13 cellular contexts compared by ENCODE assay signal in genomic region chr3:124813541-124813940, GRCh38.
A peak's percentile ranks its signal among the peaks of the same experiment; 100 is the strongest.
DNase-seq lines count a peak whose midpoint lies in the region; ATAC-seq, FAIRE-seq and TF ChIP-seq lines count a peak whose summit lies in the region.
"Had no signal": no experiment of that assay in that cellular context is flagged by ENCODE, and none has a peak within 500 bp of the region (broad histone marks: within the 10 kb centered on the region; RNA-seq: fewer than 3 reads in every experiment).

No MANE protein-coding gene starts in this region.

- no peak overlapping the region for H2BK5ac ChIP-seq in H9 (ENCODE audit: insufficient read length, low read length)

- H3K14ac ChIP-seq in H9 (ENCODE audit: insufficient read depth, low read length), result no peak overlapping the region

- no peak overlapping the region for H4K5ac ChIP-seq in H9 (ENCODE audit: insufficient read length, low read depth, low read length)

- no peak overlapping the region for H3K56ac ChIP-seq in H9 (ENCODE audit: insufficient read length, low read depth, low read length)

- H3T11ph ChIP-seq in H9 (ENCODE audit: low read length), result no peak overlapping the region

- H3K27me3 ChIP-seq in right cardiac atrium (ENCODE audit: control insufficient read depth, insufficient read depth) (no peaks in the 10 kb centered on the region), sigmoid colon (no peaks in the 10 kb centered on the region), H9 (ENCODE audit: insufficient read depth, low read length) (no peaks in the 10 kb centered on the region)

- no peak for TF ChIP-seq CTCF in kidney (IDR thresholded peaks at IDR 0.05; ENCODE audit: borderline replicate concordance, extremely low read depth, insufficient read depth)
- no peak for TF ChIP-seq CTCF in sigmoid colon (IDR thresholded peaks at IDR 0.05)
- no peak for TF ChIP-seq CTCF in GM13977 (IDR thresholded peaks at IDR 0.05; ENCODE audit: extremely low read depth, insufficient read depth, missing control alignments)
- TF ChIP-seq CTCF in H9 (conservative IDR thresholded peaks at IDR 0.05), result no peak

- H3K36me3 Mint-ChIP-seq in H9 (ENCODE audit: insufficient read depth in 1 of 3, low read depth in 3 of 3), result peaks cover 22 to 71% (median 29%) of the 10 kb centered on the region in 3 experiments

- H4K8ac ChIP-seq in H9 (replicated peaks; ENCODE audit: insufficient read length, low read depth, low read length), result no peak overlapping the region

- H3K27ac ChIP-seq in right cardiac atrium (ENCODE audit: low read length), result peak overlapping the region; percentile 93
- H3K27ac ChIP-seq in kidney (ENCODE audit: low read depth in 2 of 2, low read length in 2 of 2), result peak overlapping the region; percentile 61 to 83
- peak overlapping the region; percentile 81 to 90 (median 87) for H3K27ac ChIP-seq in sigmoid colon
- no peak overlapping the region for H3K27ac ChIP-seq in H9 (ENCODE audit: insufficient read length, low read depth, low read length)

- in situ Hi-C loops in GM13977 (cut with MboI; ENCODE audit: low pct_unique_long_range_greater_than_20kb, low sequenced_read_pairs, unreplicated experiment), result no loop called here

- H3K9ac ChIP-seq in kidney (ENCODE audit: low read length in 2 of 2) (no peak overlapping the region), H9 (ENCODE audit: extremely low read depth, insufficient read length, low read length) (no peak overlapping the region)

- no peaks in the 10 kb centered on the region for H3K9me3 ChIP-seq in right cardiac atrium (ENCODE audit: control insufficient read depth, low read length)
- no peaks in the 10 kb centered on the region for H3K9me3 ChIP-seq in kidney (ENCODE audit: control insufficient read depth in 1 of 2, low read length in 2 of 2)
- H3K9me3 ChIP-seq in sigmoid colon, result no peaks in the 10 kb centered on the region
- H3K9me3 ChIP-seq in H9 (ENCODE audit: control insufficient read depth, low read depth, low read length), result no peaks in the 10 kb centered on the region

- H2BK12ac ChIP-seq in H9 (ENCODE audit: insufficient read length, low read depth, low read length), result no peak overlapping the region

- intact Hi-C loops in right cardiac atrium (cut with DNase I) (no loop called here), Right ventricle myocardium superior (cut with DNase I) (no loop called here), kidney (cut with DNase I) (no loop called here), sigmoid colon (cut with DNase I) (no loop called here)

- no peaks in the 10 kb centered on the region for H3K23me2 ChIP-seq in H9 (ENCODE audit: insufficient read length, low read depth, low read length, poor library complexity, severe bottlenecking)

- peaks cover 7 to 13% of the 10 kb centered on the region in 2 donors for H3K36me3 ChIP-seq in kidney (ENCODE audit: control insufficient read depth in 1 of 2, insufficient read depth in 2 of 2, low read length in 2 of 2)
- peaks cover 0 to 30% (median 6%) of the 10 kb centered on the region in 4 donors for H3K36me3 ChIP-seq in sigmoid colon

- H4K20me1 ChIP-seq in H9 (ENCODE audit: control insufficient read depth, insufficient read depth, insufficient read length), result no peaks in the 10 kb centered on the region

- no peak overlapping the region for H3K4me2 ChIP-seq in H9 (ENCODE audit: insufficient read depth, insufficient read length, low read length)

- no peak overlapping the region for H3K4me3 Mint-ChIP-seq in H9
- H3K4me3 Mint-ChIP-seq: activated T-cell treated with anti-CD3 and anti-CD28 coated beads, Interleukin-2, amount 50 U/mL, for 4 hours had no signal

- no peak overlapping the region for H2BK20ac ChIP-seq in H9 (ENCODE audit: low read depth, low read length, poor library complexity, severe bottlenecking)

- no peak for FAIRE-seq in kidney (lab: Jason Lieb, UNC)
- FAIRE-seq: endometrium had no signal

- TF ChIP-seq POLR2A in sigmoid colon (IDR thresholded peaks at IDR 0.05), result no peak

- ATAC-seq in right cardiac atrium (no peak), Right ventricle myocardium superior (ENCODE audit: poor library complexity) (no peak)
- ATAC-seq: activated T-cell treated with anti-CD3 and anti-CD28 coated beads, Interleukin-2, amount 50 U/mL, for 4 hours had no signal

- no peaks in the 10 kb centered on the region for H3K79me1 ChIP-seq in H9 (ENCODE audit: insufficient read depth, low read depth, low read length, poor library complexity, severe bottlenecking)

- H3K23ac ChIP-seq in H9 (ENCODE audit: insufficient read length, low read depth, low read length), result no peak overlapping the region

- no peaks in the 10 kb centered on the region for H3K9me3 Mint-ChIP-seq in H9
- H3K9me3 Mint-ChIP-seq: activated T-cell treated with anti-CD3 and anti-CD28 coated beads, Interleukin-2, amount 50 U/mL, for 4 hours had no signal

- H3K27me3 Mint-ChIP-seq in H9 (ENCODE audit: low read depth), result no peaks in the 10 kb centered on the region
- H3K27me3 Mint-ChIP-seq: type B pancreatic cell had no signal

- H2AK5ac ChIP-seq in H9 (ENCODE audit: insufficient read length, low read length), result no peak overlapping the region

- TF ChIP-seq EP300 in sigmoid colon (IDR thresholded peaks at IDR 0.05), result no peak

- H3K4ac ChIP-seq in H9 (ENCODE audit: low read depth, low read length), result no peak overlapping the region

- H4K91ac ChIP-seq in H9 (ENCODE audit: insufficient read length, low read depth, low read length), result no peak overlapping the region

- H3K4me3 ChIP-seq in right cardiac atrium (ENCODE audit: low read length), result no peak overlapping the region
- no peak overlapping the region for H3K4me3 ChIP-seq in kidney (ENCODE audit: low read length in 2 of 2)
- H3K4me3 ChIP-seq in sigmoid colon, result no peak overlapping the region

- peaks cover 0 to 6% of the 10 kb centered on the region in 2 experiments; a peak in 1 of 4 replicates for H3K4me1 Mint-ChIP-seq in H9

- no peak overlapping the region for H2BK15ac ChIP-seq in H9 (ENCODE audit: low read depth, low read length)

- no peak overlapping the region for H3K18ac ChIP-seq in H9 (ENCODE audit: insufficient read length, low read depth, low read length)

- H3K79me2 ChIP-seq in H9 (ENCODE audit: insufficient read depth, low read length), result no peaks in the 10 kb centered on the region; the same call in 1 of the 2 replicates

- peaks cover 20% of the 10 kb centered on the region for H3K4me1 ChIP-seq in right cardiac atrium (ENCODE audit: control insufficient read depth, insufficient read depth, low read length)
- peaks cover 17 to 18% of the 10 kb centered on the region in 2 donors for H3K4me1 ChIP-seq in kidney (ENCODE audit: control insufficient read depth in 1 of 2, insufficient read depth in 1 of 2, low read depth in 1 of 2, low read length in 2 of 2)
- H3K4me1 ChIP-seq in sigmoid colon, result peaks cover 0 to 43% (median 36%) of the 10 kb centered on the region in 4 donors
- no peaks in the 10 kb centered on the region for H3K4me1 ChIP-seq in H9 (ENCODE audit: insufficient read depth, low read length)

- H2AFZ ChIP-seq in H9 (ENCODE audit: low read length), result no peak overlapping the region

- DNase-seq in right cardiac atrium, result no peak
- DNase-seq in Right ventricle myocardium superior, result no peak
- DNase-seq in kidney, result no peak
- no peak for DNase-seq in sigmoid colon
- no peak for DNase-seq in GM13977 (ENCODE audit: low spot score)
- DNase-seq in H9, result no peak
- DNase-seq in C1 segment of cervical spinal cord (lab: John Stamatoyannopoulos, UW), result no peak
- DNase-seq in NCI-H1417 treated with DMSO at 0.1 percent for 48 hours (lab: John Stamatoyannopoulos, UW), result no peak
- DNase-seq: activated T-cell treated with anti-CD3 and anti-CD28 coated beads, Interleukin-2, amount 50 U/mL, for 4 hours; NCI-H2081 treated with DMSO at 0.1 percent for 48 hours; T-helper 1 cell had no signal

- peak overlapping the region in 1 of 3 experiments; percentile 92; a peak in 3 of 7 replicates for H3K27ac Mint-ChIP-seq in H9

- no peak overlapping the region for H2BK120ac ChIP-seq in H9 (ENCODE audit: low read depth, low read length, poor library complexity, severe bottlenecking)
